In the genomic region with DNA sequence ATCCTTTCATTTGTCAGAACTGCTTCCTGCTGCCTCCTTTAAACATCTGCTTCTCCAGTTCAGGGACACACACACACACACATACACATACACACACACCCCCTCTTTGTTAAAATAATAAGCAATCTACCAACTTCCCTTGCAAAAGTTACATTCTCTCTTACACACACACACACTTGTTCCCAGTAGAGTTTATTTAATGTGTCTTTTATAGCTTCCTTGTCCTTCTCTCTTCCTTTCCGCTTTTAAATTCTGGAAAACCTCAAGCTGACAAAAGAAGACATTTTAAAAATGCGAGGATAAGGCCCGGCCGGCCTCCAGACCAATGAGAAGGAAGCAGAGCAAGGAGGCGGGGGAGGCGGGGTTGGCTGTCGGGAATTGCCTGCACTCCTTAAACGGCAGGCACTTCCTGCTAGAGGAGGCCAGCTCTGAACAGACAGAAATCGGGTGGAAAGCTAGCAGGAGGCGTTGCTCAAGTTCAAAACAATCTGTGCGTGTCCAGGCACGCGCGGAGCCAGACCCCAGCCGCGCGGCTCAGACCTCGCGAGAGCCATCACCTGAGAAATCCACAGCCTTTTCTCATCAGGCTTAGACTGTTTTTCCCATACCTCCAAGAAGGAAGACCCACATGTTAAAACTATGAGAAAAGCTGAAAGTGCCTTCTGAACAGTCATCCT, we compare ENCODE assay signal across 8 cellular contexts.
DNase-seq lines count a peak whose midpoint lies in the region; ATAC-seq and TF ChIP-seq lines count a peak whose summit lies in the region.

No MANE protein-coding gene starts in this region.

- no peaks in the 10 kb centered on the region for H4K20me1 ChIP-seq in fibroblast of lung (ENCODE audit: control insufficient read depth, extremely low read depth, insufficient read depth, low read length)

- ATAC-seq in GM21528 (IDR thresholded peaks at IDR 0.05; ENCODE audit: low FRiP score, unreplicated experiment) (peak; percentile 96), naive B cell (ENCODE audit: low read depth in 2 of 2) (peak; percentile 85 to 86)
- peak; percentile 88 for ATAC-seq in stimulated activated effector memory CD8-positive, alpha-beta T cell treated with anti-CD3 and anti-CD28 coated beads, Interleukin-12 subunit alpha, Interleukin-12 subunit beta, amount 100 ng/mL, for 72 hours

- peak; percentile 87 for DNase-seq in DMS114 treated with DMSO at 0.1 percent for 48 hours (lab: John Stamatoyannopoulos, UW; ENCODE audit: unreplicated experiment)
- peak; percentile 32 for DNase-seq in HuH-7.5 (ENCODE audit: low spot score)
- DNase-seq in RPMI7951 (ENCODE audit: low read depth): peak; percentile 99
- DNase-seq in activated T-helper 1 cell treated with anti-CD3 and anti-CD28 coated beads, Interleukin-2, amount 50 U/mL, for 16 hours (ENCODE audit: low read depth in 1 of 2, low spot score in 1 of 2): peak; percentile 38 to 49
- peak; percentile 98 to 99 for DNase-seq in fibroblast of lung (ENCODE audit: low read depth in 2 of 2)
- DNase-seq in naive B cell: peak; percentile 63
- peak; percentile 38 to 81 for DNase-seq in stimulated activated effector memory CD8-positive, alpha-beta T cell treated with anti-CD3 and anti-CD28 coated beads, Interleukin-12 subunit alpha, Interleukin-12 subunit beta, amount 100 ng/mL, for 72 hours (ENCODE audit: low spot score in 2 of 2)

- peaks cover 28% of the 10 kb centered on the region for H3K4me1 ChIP-seq in fibroblast of lung (ENCODE audit: control insufficient read depth, extremely low read depth, insufficient read depth, low read length)

- peaks cover 36% of the 10 kb centered on the region for H3K79me2 ChIP-seq in fibroblast of lung (ENCODE audit: control insufficient read depth, insufficient read depth, low read length)

- H3K27ac ChIP-seq in fibroblast of lung (ENCODE audit: insufficient read depth, low read length): peak overlapping the region; percentile 83

- H3K4me1 Mint-ChIP-seq in naive B cell: peaks cover 35 to 60% (median 40%) of the 10 kb centered on the region in 3 donors
- peaks cover 40% of the 10 kb centered on the region for H3K4me1 Mint-ChIP-seq in stimulated activated effector memory CD8-positive, alpha-beta T cell treated with anti-CD3 and anti-CD28 coated beads, Interleukin-12 subunit alpha, Interleukin-12 subunit beta, amount 100 ng/mL, for 72 hours

- no peaks in the 10 kb centered on the region for H3K36me3 ChIP-seq in fibroblast of lung (ENCODE audit: control insufficient read depth, insufficient read depth, low read length)

- no peaks in the 10 kb centered on the region for H3K36me3 Mint-ChIP-seq in naive B cell
- no peaks in the 10 kb centered on the region for H3K36me3 Mint-ChIP-seq in stimulated activated effector memory CD8-positive, alpha-beta T cell treated with anti-CD3 and anti-CD28 coated beads, Interleukin-12 subunit alpha, Interleukin-12 subunit beta, amount 100 ng/mL, for 72 hours

- peak overlapping the region; percentile 51 for H3K9ac ChIP-seq in fibroblast of lung (ENCODE audit: insufficient read depth, low read length)

- TF ChIP-seq CTCF in fibroblast of lung (conservative IDR thresholded peaks at IDR 0.05 in 1 of 2, IDR thresholded peaks at IDR 0.05 in 1 of 2; ENCODE audit: low read depth in 1 of 2, low read length in 2 of 2): no peak

- H3K4me3 Mint-ChIP-seq in naive B cell: peak overlapping the region; percentile 84 to 97 (median 90)
- H3K4me3 Mint-ChIP-seq in stimulated activated effector memory CD8-positive, alpha-beta T cell treated with anti-CD3 and anti-CD28 coated beads, Interleukin-12 subunit alpha, Interleukin-12 subunit beta, amount 100 ng/mL, for 72 hours: peak overlapping the region; percentile 70

- no peaks in the 10 kb centered on the region for H3K27me3 ChIP-seq in fibroblast of lung (ENCODE audit: control insufficient read depth, insufficient read depth, low read length)

- peak overlapping the region; percentile 72 for H3K4me2 ChIP-seq in fibroblast of lung (ENCODE audit: extremely low read depth, insufficient read depth, low read length)

- H3K9me3 Mint-ChIP-seq in naive B cell: no peaks in the 10 kb centered on the region
- H3K9me3 Mint-ChIP-seq in stimulated activated effector memory CD8-positive, alpha-beta T cell treated with anti-CD3 and anti-CD28 coated beads, Interleukin-12 subunit alpha, Interleukin-12 subunit beta, amount 100 ng/mL, for 72 hours: no peaks in the 10 kb centered on the region

- peak overlapping the region; percentile 23 to 53 (median 39) for H3K4me3 ChIP-seq in fibroblast of lung (replicated peaks in 1 of 4; ENCODE audit: control extremely low read depth in 1 of 4, insufficient read depth in 1 of 4, low read depth in 3 of 4, low read length in 4 of 4)

- H3K9me3 ChIP-seq in fibroblast of lung (ENCODE audit: control insufficient read depth, insufficient read depth, low read depth, low read length): no peaks in the 10 kb centered on the region

- no peaks in the 10 kb centered on the region for H3K27me3 Mint-ChIP-seq in naive B cell

- H3K27ac Mint-ChIP-seq in naive B cell: peak overlapping the region; percentile 39 to 98 (median 94)
- H3K27ac Mint-ChIP-seq in stimulated activated effector memory CD8-positive, alpha-beta T cell treated with anti-CD3 and anti-CD28 coated beads, Interleukin-12 subunit alpha, Interleukin-12 subunit beta, amount 100 ng/mL, for 72 hours: peak overlapping the region; percentile 69

- H2AFZ ChIP-seq in fibroblast of lung (ENCODE audit: low read length): no peak overlapping the region

Comparison
In these comparisons a context has a peak if more than half of its experiments do, and no peak if none do; other contexts are left out.
1. Peak in every context shown above with its lines: DNase-seq, ATAC-seq, H3K4me3 ChIP-seq and H3K27ac ChIP-seq.
2. DNase-seq: peak in every context shown above with its lines; median percentile 99 in RPMI7951; 98 in fibroblast of lung; 87 in DMS114 treated with DMSO at 0.1 percent for 48 hours; 63 in naive B cell; 60 in stimulated activated effector memory CD8-positive, alpha-beta T cell treated with anti-CD3 and anti-CD28 coated beads, Interleukin-12 subunit alpha, Interleukin-12 subunit beta, amount 100 ng/mL, for 72 hours; 44 in activated T-helper 1 cell treated with anti-CD3 and anti-CD28 coated beads, Interleukin-2, amount 50 U/mL, for 16 hours; 32 in HuH-7.5.